In genomic region chr6:159080217-159080976, GRCh38 we compare ENCODE assay signal across 18 cellular contexts. TPM values are rescaled to one million over a fixed set of nuclear protein-coding genes. Genes with fewer than 3 reads are reported as not detected.
A peak's percentile ranks its signal among the peaks of the same experiment; 100 is the strongest.
DNase-seq lines count a peak whose midpoint lies in the region; ATAC-seq, FAIRE-seq and TF ChIP-seq lines count a peak whose summit lies in the region.
"Had no signal": no experiment of that assay in that cellular context is flagged by ENCODE, and none has a peak within 500 bp of the region (broad histone marks: within the 10 kb centered on the region; RNA-seq: fewer than 3 reads in every experiment).

No MANE protein-coding gene starts in this region.

- CTCF ChIA-PET in activated CD4-positive, alpha-beta T cell treated with anti-CD3 and anti-CD28 coated beads for 36 hours (lab: Charles Lee): interaction anchor here (1.0 to 1.4 kb wide), 7 partner anchors 12 to 55 kb away, joined by 3 to 6 read pairs (median 3); no protein-coding TSS in a partner anchor

- H3K36me3 ChIP-seq in kidney (ENCODE audit: control insufficient read depth in 1 of 2, insufficient read depth in 2 of 2, low read length in 2 of 2) (no peaks in the 10 kb centered on the region), prostate gland (no peaks in the 10 kb centered on the region)
- H3K36me3 ChIP-seq: transverse colon had no signal

- H3K4me1 Mint-ChIP-seq in activated CD4-positive, alpha-beta T cell treated with anti-CD3 and anti-CD28 coated beads for 36 hours: peaks cover 42% of the 10 kb centered on the region
- peaks cover 36% of the 10 kb centered on the region for H3K4me1 Mint-ChIP-seq in activated T-helper 1 cell treated with anti-CD3 and anti-CD28 coated beads, Interleukin-12 subunit alpha, Interleukin-12 subunit beta, Interleukin-2, Interleukin-4 antibody, amounts not matched to agents 30 ng/mL and 10 ng/mL and 1 ng/mL, durations not matched to agents 14 hours and 24 hours and 36 hours (ENCODE audit: low read depth)
- peaks cover 53% of the 10 kb centered on the region for H3K4me1 Mint-ChIP-seq in stimulated activated effector memory CD8-positive, alpha-beta T cell treated with anti-CD3 and anti-CD28 coated beads, Interleukin-12 subunit alpha, Interleukin-12 subunit beta, amount 100 ng/mL, for 72 hours

- H3K4me3 ChIP-seq in kidney (ENCODE audit: low read length in 2 of 2): no peak overlapping the region
- H3K4me3 ChIP-seq in prostate gland: no peak overlapping the region
- H3K4me3 ChIP-seq: transverse colon had no signal

- no peak overlapping the region for H3K9ac ChIP-seq in kidney (ENCODE audit: low read length in 2 of 2)

- POLR2A ChIA-PET in activated CD4-positive, alpha-beta T cell treated with anti-CD3 and anti-CD28 coated beads for 36 hours (lab: Charles Lee): interaction anchor here (0.5 to 1.4 kb wide), 3 partner anchors 15 to 41 kb away, joined by 3 to 5 read pairs (median 3); partner anchors contain the start of gene TAGAP

- peak; percentile 86 for ATAC-seq in activated CD4-positive, alpha-beta T cell treated with anti-CD3 and anti-CD28 coated beads for 36 hours
- ATAC-seq in HG02642 (IDR thresholded peaks at IDR 0.05; ENCODE audit: poor library complexity, unreplicated experiment): peak; percentile 51
- peak; percentile 88 for ATAC-seq in stimulated activated effector memory CD8-positive, alpha-beta T cell treated with anti-CD3 and anti-CD28 coated beads, Interleukin-12 subunit alpha, Interleukin-12 subunit beta, amount 100 ng/mL, for 72 hours
- no peak for ATAC-seq in HG02623 (IDR thresholded peaks at IDR 0.05; ENCODE audit: unreplicated experiment)
- ATAC-seq: PC-3 had no signal

- peaks cover 2% of the 10 kb centered on the region for H3K9me3 Mint-ChIP-seq in activated CD4-positive, alpha-beta T cell treated with anti-CD3 and anti-CD28 coated beads for 36 hours (ENCODE audit: low read depth)
- H3K9me3 Mint-ChIP-seq in activated T-helper 1 cell treated with anti-CD3 and anti-CD28 coated beads, Interleukin-12 subunit alpha, Interleukin-12 subunit beta, Interleukin-2, Interleukin-4 antibody, amounts not matched to agents 30 ng/mL and 10 ng/mL and 1 ng/mL, durations not matched to agents 14 hours and 24 hours and 36 hours: peaks cover 8% of the 10 kb centered on the region
- no peaks in the 10 kb centered on the region for H3K9me3 Mint-ChIP-seq in stimulated activated effector memory CD8-positive, alpha-beta T cell treated with anti-CD3 and anti-CD28 coated beads, Interleukin-12 subunit alpha, Interleukin-12 subunit beta, amount 100 ng/mL, for 72 hours
- H3K9me3 Mint-ChIP-seq: brain had no signal

- peak overlapping the region; percentile 51 for H3K27ac Mint-ChIP-seq in activated CD4-positive, alpha-beta T cell treated with anti-CD3 and anti-CD28 coated beads for 36 hours
- H3K27ac Mint-ChIP-seq in activated T-helper 1 cell treated with anti-CD3 and anti-CD28 coated beads, Interleukin-12 subunit alpha, Interleukin-12 subunit beta, Interleukin-2, Interleukin-4 antibody, amounts not matched to agents 30 ng/mL and 10 ng/mL and 1 ng/mL, durations not matched to agents 14 hours and 24 hours and 36 hours: peak overlapping the region; percentile 52
- H3K27ac Mint-ChIP-seq in stimulated activated effector memory CD8-positive, alpha-beta T cell treated with anti-CD3 and anti-CD28 coated beads, Interleukin-12 subunit alpha, Interleukin-12 subunit beta, amount 100 ng/mL, for 72 hours: peak overlapping the region; percentile 67
- H3K27ac Mint-ChIP-seq: brain had no signal

- no peaks in the 10 kb centered on the region for H3K27me3 Mint-ChIP-seq in activated CD4-positive, alpha-beta T cell treated with anti-CD3 and anti-CD28 coated beads for 36 hours
- peaks cover 6% of the 10 kb centered on the region for H3K27me3 Mint-ChIP-seq in activated T-helper 1 cell treated with anti-CD3 and anti-CD28 coated beads, Interleukin-12 subunit alpha, Interleukin-12 subunit beta, Interleukin-2, Interleukin-4 antibody, amounts not matched to agents 30 ng/mL and 10 ng/mL and 1 ng/mL, durations not matched to agents 14 hours and 24 hours and 36 hours (ENCODE audit: insufficient read depth)

- no peak for FAIRE-seq in kidney (lab: Jason Lieb, UNC)
- FAIRE-seq: D721Med had no signal

- no peaks in the 10 kb centered on the region for H3K36me3 Mint-ChIP-seq in activated CD4-positive, alpha-beta T cell treated with anti-CD3 and anti-CD28 coated beads for 36 hours (ENCODE audit: low read depth)
- peaks cover 3% of the 10 kb centered on the region for H3K36me3 Mint-ChIP-seq in activated T-helper 1 cell treated with anti-CD3 and anti-CD28 coated beads, Interleukin-12 subunit alpha, Interleukin-12 subunit beta, Interleukin-2, Interleukin-4 antibody, amounts not matched to agents 30 ng/mL and 10 ng/mL and 1 ng/mL, durations not matched to agents 14 hours and 24 hours and 36 hours (ENCODE audit: low read depth)
- peaks cover 5% of the 10 kb centered on the region for H3K36me3 Mint-ChIP-seq in stimulated activated effector memory CD8-positive, alpha-beta T cell treated with anti-CD3 and anti-CD28 coated beads, Interleukin-12 subunit alpha, Interleukin-12 subunit beta, amount 100 ng/mL, for 72 hours
- H3K36me3 Mint-ChIP-seq: brain had no signal

- H3K9me3 ChIP-seq in kidney (ENCODE audit: control insufficient read depth in 1 of 2, low read length in 2 of 2) (no peaks in the 10 kb centered on the region), prostate gland (no peaks in the 10 kb centered on the region)
- H3K9me3 ChIP-seq: transverse colon had no signal

- WGBS in prostate gland: 50% methylated on average over 4 of the region's 4 CpGs

- no peak for TF ChIP-seq CTCF in kidney (IDR thresholded peaks at IDR 0.05; ENCODE audit: borderline replicate concordance, extremely low read depth, insufficient read depth)
- no peak for TF ChIP-seq CTCF in prostate gland (IDR thresholded peaks at IDR 0.05)

- H3K27ac ChIP-seq in kidney (ENCODE audit: low read depth in 2 of 2, low read length in 2 of 2): no peak overlapping the region
- H3K27ac ChIP-seq in prostate gland: no peak overlapping the region
- H3K27ac ChIP-seq: transverse colon had no signal

- H3K4me1 ChIP-seq in kidney (ENCODE audit: control insufficient read depth in 1 of 2, insufficient read depth in 1 of 2, low read depth in 1 of 2, low read length in 2 of 2) (no peaks in the 10 kb centered on the region), prostate gland (replicated peaks) (no peaks in the 10 kb centered on the region)

- DNase-seq in activated CD4-positive, alpha-beta T cell treated with anti-CD3 and anti-CD28 coated beads for 36 hours: peak; percentile 39
- no peak for DNase-seq in activated CD4-positive, alpha-beta T cell treated with anti-CD3 and anti-CD28 coated beads, Interleukin-2, amount 50 U/mL, for 1 hour
- DNase-seq in activated T-helper 1 cell treated with anti-CD3 and anti-CD28 coated beads, Interleukin-12 subunit alpha, Interleukin-12 subunit beta, Interleukin-2, Interleukin-4 antibody, amounts not matched to agents 30 ng/mL and 10 ng/mL and 1 ng/mL, durations not matched to agents 14 hours and 24 hours and 36 hours (ENCODE audit: low spot score): no peak
- peak in 1 of 2 donors; percentile 49 for DNase-seq in stimulated activated effector memory CD8-positive, alpha-beta T cell treated with anti-CD3 and anti-CD28 coated beads, Interleukin-12 subunit alpha, Interleukin-12 subunit beta, amount 100 ng/mL, for 72 hours (ENCODE audit: low spot score in 2 of 2)
- DNase-seq in kidney: no peak
- no peak for DNase-seq in prostate gland (ENCODE audit: low spot score)
- DNase-seq: glutamatergic neuron, MM.1S, NCI-H2227 treated with DMSO at 0.1 percent for 48 hours, PC-3, T1000, transverse colon had no signal

- intact Hi-C loops in activated CD4-positive, alpha-beta T cell treated with anti-CD3 and anti-CD28 coated beads for 36 hours (cut with DNase I, micrococcal nuclease): loop anchor here in 1 of 2 experiments (2.0 kb wide), 1 partner anchor 16 kb away; no protein-coding TSS in a partner anchor
- intact Hi-C loops in activated T-helper 1 cell treated with anti-CD3 and anti-CD28 coated beads, Interleukin-12 subunit alpha, Interleukin-12 subunit beta, Interleukin-2, Interleukin-4 antibody, amounts not matched to agents 30 ng/mL and 10 ng/mL and 1 ng/mL, durations not matched to agents 14 hours and 24 hours and 36 hours (cut with micrococcal nuclease): no loop called here
- intact Hi-C loops in kidney (cut with DNase I): no loop called here
- intact Hi-C loops in prostate gland (cut with DNase I): no loop called here

- TF ChIP-seq POLR2A in prostate gland (IDR thresholded peaks at IDR 0.05): no peak

- no peak overlapping the region for H3K4me3 Mint-ChIP-seq in activated CD4-positive, alpha-beta T cell treated with anti-CD3 and anti-CD28 coated beads for 36 hours
- no peak overlapping the region for H3K4me3 Mint-ChIP-seq in activated T-helper 1 cell treated with anti-CD3 and anti-CD28 coated beads, Interleukin-12 subunit alpha, Interleukin-12 subunit beta, Interleukin-2, Interleukin-4 antibody, amounts not matched to agents 30 ng/mL and 10 ng/mL and 1 ng/mL, durations not matched to agents 14 hours and 24 hours and 36 hours
- H3K4me3 Mint-ChIP-seq in stimulated activated effector memory CD8-positive, alpha-beta T cell treated with anti-CD3 and anti-CD28 coated beads, Interleukin-12 subunit alpha, Interleukin-12 subunit beta, amount 100 ng/mL, for 72 hours: no peak overlapping the region
- H3K4me3 Mint-ChIP-seq: brain, neural crest cell had no signal

- H3K27me3 ChIP-seq in prostate gland (replicated peaks; ENCODE audit: insufficient read depth): no peaks in the 10 kb centered on the region
- H3K27me3 ChIP-seq: transverse colon had no signal

RNA-seq across cellular contexts. Expression of gene TAGAP, which starts 35.6 kb away (rescaled TPM):
- 10 to 100 TPM; 44.8 to 51.0 TPM for total RNA-seq in activated CD4-positive, alpha-beta T cell treated with anti-CD3 and anti-CD28 coated beads for 36 hours
- total RNA-seq in activated T-helper 1 cell treated with anti-CD3 and anti-CD28 coated beads, Interleukin-12 subunit alpha, Interleukin-12 subunit beta, Interleukin-2, Interleukin-4 antibody, amounts not matched to agents 30 ng/mL and 10 ng/mL and 1 ng/mL, durations not matched to agents 14 hours and 24 hours and 36 hours: 245 and 250 TPM in 2 replicates
- total RNA-seq in kidney: 8.8 TPM
- 0.45 TPM for polyA plus RNA-seq in kidney (ENCODE audit: insufficient read depth, low read depth, low replicate concordance)
- 1 to 10 TPM; 2.6 to 4.8 TPM for total RNA-seq in prostate gland
- total RNA-seq: A172, neural crest cell, PC-3 had no signal
